In genomic region chr20:16747291-16747811, GRCh38 we compare ENCODE assay signal across 23 cellular contexts. TPM values are rescaled to one million over a fixed set of nuclear protein-coding genes. Genes with fewer than 3 reads are reported as not detected.
A peak's percentile ranks its signal among the peaks of the same experiment; 100 is the strongest.
DNase-seq lines count a peak whose midpoint lies in the region; ATAC-seq and TF ChIP-seq lines count a peak whose summit lies in the region.
"Had no signal": no experiment of that assay in that cellular context is flagged by ENCODE, and none has a peak within 500 bp of the region (broad histone marks: within the 10 kb centered on the region; RNA-seq: fewer than 3 reads in every experiment).

No MANE protein-coding gene starts in this region.

- H3K4me3 ChIP-seq in SK-N-SH (ENCODE audit: low read depth in 2 of 2, low read length in 1 of 2), result no peak overlapping the region
- no peak overlapping the region for H3K4me3 ChIP-seq in Panc1 (ENCODE audit: low read depth in 2 of 2, low read length in 2 of 2)
- H3K4me3 ChIP-seq: dorsolateral prefrontal cortex had no signal

- no peak for TF ChIP-seq RAD21 in SK-N-SH (IDR thresholded peaks at IDR 0.05; ENCODE audit: low read length)

- POLR2A ChIA-PET in SK-N-SH (lab: Yijun Ruan, JAX) (no interaction called here), Panc1 (lab: Charles Lee) (no interaction called here)

- H3K27me3 ChIP-seq in SK-N-SH (ENCODE audit: insufficient read depth) (0 out of 2 replicates have a peak, but pooled peaks cover 5% of the 10 kb centered on the region), Panc1 (ENCODE audit: control insufficient read depth, insufficient read depth, low read length) (peaks cover 7% of the 10 kb centered on the region)
- H3K27me3 ChIP-seq: brain microvascular endothelial cell had no signal

- H3K27ac ChIP-seq in SK-N-SH (ENCODE audit: low read depth in 2 of 2, low read length in 1 of 2), result peak overlapping the region in 1 of 2 experiments; percentile 76; a peak in 1 of 4 replicates
- H3K27ac ChIP-seq in Panc1 (ENCODE audit: low read length), result no peak overlapping the region
- H3K27ac ChIP-seq: brain microvascular endothelial cell, dorsolateral prefrontal cortex had no signal

- peak; percentile 38; the same call in 1 of the 3 replicates for ATAC-seq in SK-N-SH treated with all-trans-retinoic acid at 6 μM for 48 hours
- ATAC-seq in Panc1, result no peak; the same call in 1 of the 2 replicates
- ATAC-seq in GM18861 (IDR thresholded peaks at IDR 0.05; ENCODE audit: unreplicated experiment), result no peak
- no peak for ATAC-seq in HG03025 (IDR thresholded peaks at IDR 0.05; ENCODE audit: low FRiP score, unreplicated experiment)
- ATAC-seq: naive thymus-derived CD8-positive, alpha-beta T cell had no signal

- H3K9me2 ChIP-seq in SK-N-SH, result no peaks in the 10 kb centered on the region

- H3K4me1 ChIP-seq in SK-N-SH (ENCODE audit: control insufficient read depth in 1 of 2, insufficient read depth in 2 of 2, low read depth in 1 of 2, low read length in 1 of 2) (peaks cover 0 to 3% of the 10 kb centered on the region in 2 experiments; a peak in 2 of 4 replicates), Panc1 (ENCODE audit: control insufficient read depth, insufficient read depth, low read length) (no peaks in the 10 kb centered on the region)

- no peak overlapping the region for H3K4me2 ChIP-seq in SK-N-SH

- H4K20me1 ChIP-seq in SK-N-SH (ENCODE audit: insufficient read depth), result no peaks in the 10 kb centered on the region

- TF ChIP-seq EP300 in SK-N-SH (IDR thresholded peaks at IDR 0.05; ENCODE audit: borderline replicate concordance in 1 of 2, low read depth in 1 of 2, low read length in 1 of 2), result no peak

- H3K9me3 ChIP-seq in SK-N-SH (no peaks in the 10 kb centered on the region), Panc1 (ENCODE audit: control insufficient read depth, insufficient read depth, low read depth, low read length) (no peaks in the 10 kb centered on the region)

- TF ChIP-seq CTCF in SK-N-SH (IDR thresholded peaks at IDR 0.05) (no peak), Panc1 (IDR thresholded peaks at IDR 0.05) (peak; percentile 21; the same call in 1 of the 2 replicates)

- no peak overlapping the region for H2AFZ ChIP-seq in SK-N-SH (ENCODE audit: low read depth)

- CTCF ChIA-PET in SK-N-SH (lab: Yijun Ruan, JAX) (interaction anchor here (1.4 to 1.5 kb wide), 2 partner anchors 14 to 272 kb away, joined by 3 to 18 read pairs; no protein-coding TSS in a partner anchor), Panc1 (lab: Charles Lee) (no interaction called here)

- DNase-seq in SK-N-SH, result no peak
- DNase-seq in Panc1 (ENCODE audit: low read depth, low spot score), result no peak
- peak; percentile 26 for DNase-seq in iPS-NIHi7 (ENCODE audit: extremely low spot score)
- DNase-seq in islet precursor cell, result no peak
- no peak for DNase-seq in activated CD4-positive, alpha-beta T cell treated with anti-CD3 and anti-CD28 coated beads, Interleukin-2, amount 50 U/mL, for 48 hours
- DNase-seq: activated CD4-positive, CD25-positive, alpha-beta regulatory T cell; activated naive CD4-positive, alpha-beta T cell; brain microvascular endothelial cell; Calu3; dorsolateral prefrontal cortex; hypothalamus; MM.1S; naive thymus-derived CD8-positive, alpha-beta T cell; NCI-H2171 treated with DMSO at 0.1 percent for 48 hours; retina; stimulated activated CD4-positive, alpha-beta T cell treated with anti-CD3 and anti-CD28 coated beads, Interleukin-2, amount 100 ng/mL, for 24 hours; SW 1271 had no signal

- in situ Hi-C loops in Panc1 (cut with HindIII; ENCODE audit: low pct_unique_long_range_greater_than_20kb, low sequenced_read_pairs), result no loop called here

- no TSS peak for BruUV-seq in Panc1 (replicated peaks; lab: Mats Ljungman, UMichigan)

- 65% methylated on average over 3 of the region's 3 CpGs for WGBS in SK-N-SH (ENCODE audit: low lambda C conversion rate)

- no peak overlapping the region for H3K9ac ChIP-seq in SK-N-SH

- H3K79me2 ChIP-seq in SK-N-SH (ENCODE audit: insufficient read depth), result no peaks in the 10 kb centered on the region

- H3F3A ChIP-seq in SK-N-SH (replicated peaks; ENCODE audit: insufficient read depth), result no peaks in the 10 kb centered on the region

- intact Hi-C loops in Panc1 (cut with micrococcal nuclease; ENCODE audit: unreplicated experiment), result no loop called here

- peaks cover 2 to 3% of the 10 kb centered on the region in 2 experiments for H3K36me3 ChIP-seq in SK-N-SH (replicated peaks in 1 of 2; ENCODE audit: control insufficient read depth in 1 of 2, insufficient read depth in 2 of 2, low read length in 1 of 2)
- no peaks in the 10 kb centered on the region for H3K36me3 ChIP-seq in Panc1 (ENCODE audit: control insufficient read depth, insufficient read depth, low read length)
- H3K36me3 ChIP-seq: brain microvascular endothelial cell had no signal

TF ChIP-seq in SK-N-SH treated with all-trans-retinoic acid at 6 μM for 48 hours, 23 proteins besides CTCF, POLR2A, EP300 and RAD21:
- TF ChIP-seq CSDC2 (CRISPR knock-in tag; IDR thresholded peaks at IDR 0.05) (no peak), PPARA (CRISPR knock-in tag; IDR thresholded peaks at IDR 0.05; ENCODE audit: borderline replicate concordance) (no peak), POU6F1 (CRISPR knock-in tag; IDR thresholded peaks at IDR 0.05; ENCODE audit: borderline replicate concordance, low read depth) (no peak), ZFP30 (CRISPR knock-in tag; IDR thresholded peaks at IDR 0.05) (no peak), ZFP3 (CRISPR knock-in tag; IDR thresholded peaks at IDR 0.05) (no peak), ARNTL (CRISPR knock-in tag; IDR thresholded peaks at IDR 0.05; ENCODE audit: borderline replicate concordance, low read depth) (no peak), RARB (CRISPR knock-in tag; IDR thresholded peaks at IDR 0.05) (no peak), ISL1 (CRISPR knock-in tag; IDR thresholded peaks at IDR 0.05) (no peak), ZNF565 (CRISPR knock-in tag; conservative IDR thresholded peaks at IDR 0.05; ENCODE audit: low read depth) (no peak), ESRRG (CRISPR knock-in tag; IDR thresholded peaks at IDR 0.05) (no peak)

TF ChIP-seq in SK-N-SH, 30 proteins besides CTCF, POLR2A, EP300 and RAD21 (continues in another document):
- TF ChIP-seq REST (IDR thresholded peaks at IDR 0.05; ENCODE audit: low read depth, low read length) (no peak), NFIC (IDR thresholded peaks at IDR 0.05; ENCODE audit: borderline replicate concordance) (no peak), EZH2phosphoT487 (IDR thresholded peaks at IDR 0.05; ENCODE audit: borderline replicate concordance, low read depth) (no peak), MEF2A (IDR thresholded peaks at IDR 0.05; ENCODE audit: borderline replicate concordance, low read depth) (no peak), POLR2AphosphoS5 (IDR thresholded peaks at IDR 0.05; ENCODE audit: low read depth, low read length) (no peak), MXI1 (IDR thresholded peaks at IDR 0.05; ENCODE audit: low read depth, low read length) (no peak), FOSL2 (IDR thresholded peaks at IDR 0.05; ENCODE audit: borderline replicate concordance, low read depth) (no peak), USF2 (IDR thresholded peaks at IDR 0.05; ENCODE audit: borderline replicate concordance, low read depth, low read length) (no peak), FOXM1 (IDR thresholded peaks at IDR 0.05; ENCODE audit: low read depth) (no peak), GATA2 (CRISPR knock-in tag; IDR thresholded peaks at IDR 0.05) (no peak)

RNA-seq across cellular contexts. Expression of gene OTOR, which starts 0.8 kb away (rescaled TPM):
- not detected in 2 replicates for polyA plus RNA-seq in SK-N-SH (2012; rRNA removed)
- polyA plus RNA-seq in SK-N-SH (2012; cell fraction: cytosol; rRNA removed), result 0.03 and 0.05 TPM in 2 replicates
- polyA plus RNA-seq in SK-N-SH (2012; cell fraction: nucleus; rRNA removed), result not detected in 2 replicates
- not detected for total RNA-seq in Panc1 (2021; ENCODE audit: unreplicated experiment)
- polyA plus RNA-seq in Panc1 (2012; ENCODE audit: insufficient read length), result not detected
- total RNA-seq: Calu3; fibroblast of lung; HT1080; lower leg skin; naive thymus-derived CD8-positive, alpha-beta T cell had no signal
- polyA plus RNA-seq: fibroblast of lung; naive thymus-derived CD8-positive, alpha-beta T cell had no signal

RNA-seq across cellular contexts. Expression of gene SNRPB2, which starts 17.5 kb away (rescaled TPM):
- polyA plus RNA-seq in SK-N-SH (2012; rRNA removed), result 46.6 and 57.4 TPM in 2 replicates
- 81.5 and 127 TPM in 2 replicates for polyA plus RNA-seq in SK-N-SH (2012; cell fraction: cytosol; rRNA removed)
- polyA plus RNA-seq in SK-N-SH (2012; cell fraction: nucleus; rRNA removed), result 14.3 and 24.6 TPM in 2 replicates
- 68.5 TPM for total RNA-seq in Panc1 (2021; ENCODE audit: unreplicated experiment)
- polyA plus RNA-seq in Panc1 (2012; ENCODE audit: insufficient read length), result 46.4 TPM
